In genomic region chr14:92678766-92679165, GRCh38 we compare ENCODE assay signal across 10 cellular contexts.
"Had no signal": no experiment of that assay in that cellular context is flagged by ENCODE, and none has a peak within 500 bp of the region (broad histone marks: within the 10 kb centered on the region; RNA-seq: fewer than 3 reads in every experiment).

No MANE protein-coding gene starts in this region.

- H3K27me3 Mint-ChIP-seq: activated naive CD8-positive, alpha-beta T cell treated with anti-CD3 and anti-CD28 coated beads, Interleukin-2, amount 10 ng/mL, durations not matched to agents 7 days and 5 days had no signal

- H3K4me3 Mint-ChIP-seq: activated naive CD8-positive, alpha-beta T cell treated with anti-CD3 and anti-CD28 coated beads, Interleukin-2, amount 10 ng/mL, durations not matched to agents 7 days and 5 days had no signal

- DNase-seq: activated CD4-positive, alpha-beta T cell treated with anti-CD3 and anti-CD28 coated beads for 1 hour; activated effector memory CD4-positive, alpha-beta T cell treated with Interleukin-2 at 50 U/mL for 16 hours; activated naive CD8-positive, alpha-beta T cell treated with anti-CD3 and anti-CD28 coated beads, Interleukin-2, amount 10 ng/mL, durations not matched to agents 7 days and 5 days; foreskin melanocyte; head of caudate nucleus; islet precursor cell; left ventricle myocardium inferior; mesendoderm; stimulated activated naive CD4-positive, alpha-beta T cell; testis had no signal

- H3K27ac Mint-ChIP-seq: activated naive CD8-positive, alpha-beta T cell treated with anti-CD3 and anti-CD28 coated beads, Interleukin-2, amount 10 ng/mL, durations not matched to agents 7 days and 5 days had no signal
